In genomic region chr4:187167126-187167525, GRCh38 we compare ENCODE assay signal across 1 cellular context.
TF ChIP-seq lines count a peak whose summit lies in the region.

No MANE protein-coding gene starts in this region.

TF ChIP-seq in GM23338, 12 proteins besides CTCF, POLR2A, EP300 and RAD21 (continued from another document):
- TF ChIP-seq, protein P1, sequence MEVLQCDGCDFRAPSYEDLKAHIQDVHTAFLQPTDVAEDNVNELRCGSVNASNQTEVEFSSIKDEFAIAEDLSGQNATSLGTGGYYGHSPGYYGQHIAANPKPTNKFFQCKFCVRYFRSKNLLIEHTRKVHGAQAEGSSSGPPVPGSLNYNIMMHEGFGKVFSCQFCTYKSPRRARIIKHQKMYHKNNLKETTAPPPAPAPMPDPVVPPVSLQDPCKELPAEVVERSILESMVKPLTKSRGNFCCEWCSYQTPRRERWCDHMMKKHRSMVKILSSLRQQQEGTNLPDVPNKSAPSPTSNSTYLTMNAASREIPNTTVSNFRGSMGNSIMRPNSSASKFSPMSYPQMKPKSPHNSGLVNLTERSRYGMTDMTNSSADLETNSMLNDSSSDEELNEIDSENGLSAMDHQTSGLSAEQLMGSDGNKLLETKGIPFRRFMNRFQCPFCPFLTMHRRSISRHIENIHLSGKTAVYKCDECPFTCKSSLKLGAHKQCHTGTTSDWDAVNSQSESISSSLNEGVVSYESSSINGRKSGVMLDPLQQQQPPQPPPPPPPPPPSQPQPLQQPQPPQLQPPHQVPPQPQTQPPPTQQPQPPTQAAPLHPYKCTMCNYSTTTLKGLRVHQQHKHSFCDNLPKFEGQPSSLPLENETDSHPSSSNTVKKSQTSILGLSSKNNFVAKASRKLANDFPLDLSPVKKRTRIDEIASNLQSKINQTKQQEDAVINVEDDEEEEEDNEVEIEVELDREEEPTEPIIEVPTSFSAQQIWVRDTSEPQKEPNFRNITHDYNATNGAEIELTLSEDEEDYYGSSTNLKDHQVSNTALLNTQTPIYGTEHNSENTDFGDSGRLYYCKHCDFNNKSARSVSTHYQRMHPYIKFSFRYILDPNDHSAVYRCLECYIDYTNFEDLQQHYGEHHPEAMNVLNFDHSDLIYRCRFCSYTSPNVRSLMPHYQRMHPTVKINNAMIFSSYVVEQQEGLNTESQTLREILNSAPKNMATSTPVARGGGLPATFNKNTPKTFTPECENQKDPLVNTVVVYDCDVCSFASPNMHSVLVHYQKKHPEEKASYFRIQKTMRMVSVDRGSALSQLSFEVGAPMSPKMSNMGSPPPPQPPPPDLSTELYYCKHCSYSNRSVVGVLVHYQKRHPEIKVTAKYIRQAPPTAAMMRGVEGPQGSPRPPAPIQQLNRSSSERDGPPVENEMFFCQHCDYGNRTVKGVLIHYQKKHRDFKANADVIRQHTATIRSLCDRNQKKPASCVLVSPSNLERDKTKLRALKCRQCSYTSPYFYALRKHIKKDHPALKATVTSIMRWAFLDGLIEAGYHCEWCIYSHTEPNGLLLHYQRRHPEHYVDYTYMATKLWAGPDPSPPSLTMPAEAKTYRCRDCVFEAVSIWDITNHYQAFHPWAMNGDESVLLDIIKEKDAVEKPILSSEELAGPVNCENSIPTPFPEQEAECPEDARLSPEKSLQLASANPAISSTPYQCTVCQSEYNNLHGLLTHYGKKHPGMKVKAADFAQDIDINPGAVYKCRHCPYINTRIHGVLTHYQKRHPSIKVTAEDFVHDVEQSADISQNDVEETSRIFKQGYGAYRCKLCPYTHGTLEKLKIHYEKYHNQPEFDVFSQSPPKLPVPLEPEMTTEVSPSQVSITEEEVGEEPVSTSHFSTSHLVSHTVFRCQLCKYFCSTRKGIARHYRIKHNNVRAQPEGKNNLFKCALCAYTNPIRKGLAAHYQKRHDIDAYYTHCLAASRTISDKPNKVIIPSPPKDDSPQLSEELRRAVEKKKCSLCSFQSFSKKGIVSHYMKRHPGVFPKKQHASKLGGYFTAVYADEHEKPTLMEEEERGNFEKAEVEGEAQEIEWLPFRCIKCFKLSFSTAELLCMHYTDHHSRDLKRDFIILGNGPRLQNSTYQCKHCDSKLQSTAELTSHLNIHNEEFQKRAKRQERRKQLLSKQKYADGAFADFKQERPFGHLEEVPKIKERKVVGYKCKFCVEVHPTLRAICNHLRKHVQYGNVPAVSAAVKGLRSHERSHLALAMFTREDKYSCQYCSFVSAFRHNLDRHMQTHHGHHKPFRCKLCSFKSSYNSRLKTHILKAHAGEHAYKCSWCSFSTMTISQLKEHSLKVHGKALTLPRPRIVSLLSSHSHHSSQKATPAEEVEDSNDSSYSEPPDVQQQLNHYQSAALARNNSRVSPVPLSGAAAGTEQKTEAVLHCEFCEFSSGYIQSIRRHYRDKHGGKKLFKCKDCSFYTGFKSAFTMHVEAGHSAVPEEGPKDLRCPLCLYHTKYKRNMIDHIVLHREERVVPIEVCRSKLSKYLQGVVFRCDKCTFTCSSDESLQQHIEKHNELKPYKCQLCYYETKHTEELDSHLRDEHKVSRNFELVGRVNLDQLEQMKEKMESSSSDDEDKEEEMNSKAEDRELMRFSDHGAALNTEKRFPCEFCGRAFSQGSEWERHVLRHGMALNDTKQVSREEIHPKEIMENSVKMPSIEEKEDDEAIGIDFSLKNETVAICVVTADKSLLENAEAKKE (CRISPR knock-in tag; IDR thresholded peaks at IDR 0.05): no peak
- TF ChIP-seq ZNF331 (CRISPR knock-in tag; IDR thresholded peaks at IDR 0.05; ENCODE audit: low read depth) (no peak), EZH2 (IDR thresholded peaks at IDR 0.05; ENCODE audit: low read depth, unreplicated experiment) (no peak), ETS1 (IDR thresholded peaks at IDR 0.05) (no peak), JUNB (IDR thresholded peaks at IDR 0.05; ENCODE audit: unreplicated experiment) (no peak)
TF ChIP-seq in GM23338: peak in this region for 0.
